13 cellular contexts compared by ENCODE assay signal in the genomic region with DNA sequence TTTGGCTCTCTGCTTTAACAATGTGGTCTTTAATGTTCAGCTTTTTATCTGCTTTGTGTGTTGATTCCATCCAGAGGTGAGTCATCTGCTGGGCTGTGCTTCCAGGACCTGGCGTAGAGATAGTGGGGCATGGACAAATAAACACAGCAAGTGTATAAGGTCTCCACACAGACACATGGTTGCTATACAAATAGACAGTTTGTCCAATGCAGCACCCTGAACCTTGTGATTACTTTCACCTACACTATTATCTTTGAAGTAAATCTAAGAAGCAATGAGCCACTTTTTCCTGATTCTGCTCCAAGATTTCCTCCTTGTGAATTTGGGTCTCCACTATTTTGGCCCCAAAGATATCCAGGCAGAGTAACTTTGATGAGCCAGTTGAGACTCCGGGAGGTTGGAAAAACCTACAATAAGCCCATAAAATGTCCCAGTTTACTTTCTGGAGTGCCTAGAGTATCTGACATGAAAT. TPM values are rescaled to one million over a fixed set of nuclear protein-coding genes. Genes with fewer than 3 reads are reported as not detected.
A peak's percentile ranks its signal among the peaks of the same experiment; 100 is the strongest.
DNase-seq lines count a peak whose midpoint lies in the region; ATAC-seq lines count a peak whose summit lies in the region.
"Had no signal": no experiment of that assay in that cellular context is flagged by ENCODE, and none has a peak within 500 bp of the region (broad histone marks: within the 10 kb centered on the region; RNA-seq: fewer than 3 reads in every experiment).

No MANE protein-coding gene starts in this region.

- no peak overlapping the region for H3K4me2 ChIP-seq in trophoblast cell (ENCODE audit: low read length)

- H3K18ac ChIP-seq in trophoblast cell (ENCODE audit: low read length) = no peak overlapping the region

- H3K4me3 ChIP-seq in trophoblast cell (ENCODE audit: low read depth, low read length) = no peak overlapping the region

- ATAC-seq in Right ventricle myocardium superior (ENCODE audit: poor library complexity) = peak; percentile 72
- ATAC-seq in HG03159 (IDR thresholded peaks at IDR 0.05; ENCODE audit: unreplicated experiment) = no peak
- ATAC-seq in HG03045 (IDR thresholded peaks at IDR 0.05; ENCODE audit: unreplicated experiment) = no peak
- ATAC-seq: activated T-cell treated with anti-CD3 and anti-CD28 coated beads, Interleukin-2, amount 50 U/mL, for 72 hours had no signal

- no peak overlapping the region for H4K12ac ChIP-seq in trophoblast cell (ENCODE audit: low read depth, low read length)

- in situ Hi-C loops in Caki2 (cut with HindIII; ENCODE audit: low pct_unique_long_range_greater_than_20kb, low sequenced_read_pairs) = no loop called here

- no peak overlapping the region for H2BK12ac ChIP-seq in trophoblast cell (ENCODE audit: low read length)

- H4K8ac ChIP-seq in trophoblast cell (ENCODE audit: low read depth, low read length) = peak overlapping the region; percentile 57

- H3K4me1 ChIP-seq in trophoblast cell (ENCODE audit: control insufficient read depth in 1 of 2, insufficient read depth in 2 of 2, low read length in 2 of 2) = peaks cover 10 to 13% of the 10 kb centered on the region in 2 experiments

- no peak overlapping the region for H2AK5ac ChIP-seq in trophoblast cell (ENCODE audit: low read length)

- no peak overlapping the region for H3K9ac ChIP-seq in trophoblast cell (ENCODE audit: low read length)

- no peak overlapping the region for H3K4ac ChIP-seq in trophoblast cell (ENCODE audit: low read depth, low read length)

- H3K14ac ChIP-seq in trophoblast cell (ENCODE audit: low read length) = no peak overlapping the region

- no peak overlapping the region for H2BK5ac ChIP-seq in trophoblast cell (ENCODE audit: low read depth, low read length, poor library complexity)

- no peak overlapping the region for H4K91ac ChIP-seq in trophoblast cell (ENCODE audit: low read depth, low read length)

- no peak overlapping the region for H3K23ac ChIP-seq in trophoblast cell (ENCODE audit: low read length)

- no peaks in the 10 kb centered on the region for H3K36me3 ChIP-seq in trophoblast cell (ENCODE audit: control insufficient read depth in 1 of 2, insufficient read depth in 2 of 2, low read length in 2 of 2)

- H2AFZ ChIP-seq in trophoblast cell (ENCODE audit: insufficient read depth, low read length, poor library complexity) = no peak overlapping the region

- H3K79me2 ChIP-seq in trophoblast cell (ENCODE audit: control insufficient read depth, insufficient read depth, low read length, poor library complexity) = no peaks in the 10 kb centered on the region

- H2BK120ac ChIP-seq in trophoblast cell (ENCODE audit: insufficient read depth, low read length, poor library complexity) = no peak overlapping the region

- DNase-seq in Caki2 (ENCODE audit: low read depth) (peak; percentile 83), RPMI7951 (ENCODE audit: low read depth) (peak; percentile 49), Right ventricle myocardium superior (no peak), trophoblast cell (no peak), DMS79 treated with DMSO at 0.1 percent for 48 hours (lab: John Stamatoyannopoulos, UW) (no peak), NCI-H82 treated with DMSO at 0.1 percent for 48 hours (lab: John Stamatoyannopoulos, UW; ENCODE audit: unreplicated experiment) (no peak)
- DNase-seq: activated T-cell treated with anti-CD3 and anti-CD28 coated beads, Interleukin-2, amount 50 U/mL, for 72 hours; central memory CD4-positive, alpha-beta T cell; HCEC 1CT; NCI-H1092 treated with DMSO at 0.1 percent for 48 hours had no signal

- no peaks in the 10 kb centered on the region for H3K9me3 ChIP-seq in trophoblast cell (ENCODE audit: insufficient read depth, low read depth, low read length)

- H3K79me1 ChIP-seq in trophoblast cell (ENCODE audit: low read length) = peaks cover 6% of the 10 kb centered on the region

- no peaks in the 10 kb centered on the region for H3K27me3 ChIP-seq in trophoblast cell (ENCODE audit: insufficient read depth, low read length)

- WGBS in trophoblast cell (ENCODE audit: extremely low coverage, insufficient coverage, insufficient read length) = no CpG with 5 or more reads among the region's 2 CpGs

- intact Hi-C loops in Right ventricle myocardium superior (cut with DNase I) = no loop called here

- H3K27ac ChIP-seq in trophoblast cell (ENCODE audit: low read depth, low read length) = peak overlapping the region; percentile 59
- H3K27ac ChIP-seq: C4-2B had no signal

RNA-seq across cellular contexts. Expression of gene PPARGC1A, which starts 12.1 kb away (rescaled TPM):
- 1.4 and 1.6 TPM in 2 replicates for total RNA-seq in Caki2 (2014; rRNA removed; shearing (Covaris generic); ENCODE audit: low replicate concordance)
- 0.20 and 0.24 TPM in 2 replicates for total RNA-seq in RPMI7951 (2014; rRNA removed; shearing (Covaris generic))
- 82.8 TPM for total RNA-seq in Right ventricle myocardium superior
- polyA plus RNA-seq in trophoblast cell (2013) = 3.6 and 3.7 TPM in 2 replicates
- total RNA-seq: activated T-cell treated with anti-CD3 and anti-CD28 coated beads, Interleukin-2, amount 50 U/mL, for 72 hours had no signal

Comparison
In these comparisons a context has a peak if more than half of its experiments do, and no peak if none do; other contexts are left out.
1. DNase-seq: peak in Caki2 (single experiment) and RPMI7951 (single experiment); none in Right ventricle myocardium superior (single experiment), trophoblast cell (0 of 2), DMS79 treated with DMSO at 0.1 percent for 48 hours (single experiment) and NCI-H82 treated with DMSO at 0.1 percent for 48 hours (single experiment).
2. RNA of gene PPARGC1A, which starts 12.1 kb away (total RNA-seq): 82.8 TPM in Right ventricle myocardium superior (single experiment); 1.4 to 1.6 TPM in Caki2 and 0.20 to 0.24 TPM in RPMI7951; every median in the first group is over 10 times any median in the second.